1 cellular context compared by ENCODE assay signal in the genomic region with DNA sequence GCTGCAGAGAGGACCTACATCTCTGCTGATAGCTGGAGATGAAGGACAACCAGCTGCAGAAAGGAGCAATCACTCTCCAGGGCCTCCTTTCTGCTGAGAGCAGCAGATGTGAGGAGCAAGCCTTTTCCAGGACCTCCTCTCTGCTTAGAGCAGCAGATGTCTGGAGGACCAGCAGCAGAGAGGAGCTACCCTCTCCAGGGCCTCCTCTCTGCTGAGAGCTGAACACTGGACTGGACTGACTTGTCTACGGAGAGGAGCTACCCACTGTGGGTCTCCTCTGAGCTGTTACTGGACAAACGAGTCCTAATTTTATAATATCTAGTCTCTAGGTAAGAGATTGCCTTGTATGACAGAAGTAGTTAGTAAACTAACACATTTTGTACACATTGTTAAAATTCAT.
TF ChIP-seq lines count a peak whose summit lies in the region.

No MANE protein-coding gene starts in this region.

TF ChIP-seq in K562, 482 proteins besides CTCF, POLR2A, EP300 and RAD21 (continued from another document):
- TF ChIP-seq, protein P1, sequence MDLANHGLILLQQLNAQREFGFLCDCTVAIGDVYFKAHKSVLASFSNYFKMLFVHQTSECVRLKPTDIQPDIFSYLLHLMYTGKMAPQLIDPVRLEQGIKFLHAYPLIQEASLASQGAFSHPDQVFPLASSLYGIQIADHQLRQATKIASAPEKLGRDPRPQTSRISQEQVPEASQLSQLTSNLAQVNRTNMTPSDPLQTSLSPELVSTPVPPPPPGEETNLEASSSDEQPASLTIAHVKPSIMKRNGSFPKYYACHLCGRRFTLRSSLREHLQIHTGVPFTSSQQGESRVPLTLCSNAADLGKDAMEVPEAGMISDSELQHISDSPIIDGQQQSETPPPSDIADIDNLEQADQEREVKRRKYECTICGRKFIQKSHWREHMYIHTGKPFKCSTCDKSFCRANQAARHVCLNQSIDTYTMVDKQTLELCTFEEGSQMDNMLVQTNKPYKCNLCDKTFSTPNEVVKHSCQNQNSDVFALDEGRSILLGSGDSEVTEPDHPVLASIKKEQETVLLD (IDR thresholded peaks at IDR 0.05), result no peak
- no peak for TF ChIP-seq ZC3H4 (CRISPR knock-in tag; IDR thresholded peaks at IDR 0.05; ENCODE audit: borderline replicate concordance)
- no peak for TF ChIP-seq FOSL1 (tag; conservative IDR thresholded peaks at IDR 0.05)
- TF ChIP-seq TEAD1 (CRISPR knock-in tag; IDR thresholded peaks at IDR 0.05), result no peak
- TF ChIP-seq REST (CRISPR knock-in tag; IDR thresholded peaks at IDR 0.05; ENCODE audit: low read depth), result no peak
- TF ChIP-seq PHF20 (IDR thresholded peaks at IDR 0.05; ENCODE audit: partially characterized antibody), result no peak
- TF ChIP-seq, protein P2, sequence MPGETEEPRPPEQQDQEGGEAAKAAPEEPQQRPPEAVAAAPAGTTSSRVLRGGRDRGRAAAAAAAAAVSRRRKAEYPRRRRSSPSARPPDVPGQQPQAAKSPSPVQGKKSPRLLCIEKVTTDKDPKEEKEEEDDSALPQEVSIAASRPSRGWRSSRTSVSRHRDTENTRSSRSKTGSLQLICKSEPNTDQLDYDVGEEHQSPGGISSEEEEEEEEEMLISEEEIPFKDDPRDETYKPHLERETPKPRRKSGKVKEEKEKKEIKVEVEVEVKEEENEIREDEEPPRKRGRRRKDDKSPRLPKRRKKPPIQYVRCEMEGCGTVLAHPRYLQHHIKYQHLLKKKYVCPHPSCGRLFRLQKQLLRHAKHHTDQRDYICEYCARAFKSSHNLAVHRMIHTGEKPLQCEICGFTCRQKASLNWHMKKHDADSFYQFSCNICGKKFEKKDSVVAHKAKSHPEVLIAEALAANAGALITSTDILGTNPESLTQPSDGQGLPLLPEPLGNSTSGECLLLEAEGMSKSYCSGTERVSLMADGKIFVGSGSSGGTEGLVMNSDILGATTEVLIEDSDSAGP (CRISPR knock-in tag; IDR thresholded peaks at IDR 0.05), result no peak
- TF ChIP-seq ZNF121 (CRISPR knock-in tag; conservative IDR thresholded peaks at IDR 0.05), result no peak
- no peak for TF ChIP-seq RNF2 (IDR thresholded peaks at IDR 0.05)
- TF ChIP-seq PHB2 (IDR thresholded peaks at IDR 0.05; ENCODE audit: low read depth), result no peak
- no peak for TF ChIP-seq TBP (optimal IDR thresholded peaks at IDR 0.05; ENCODE audit: low read depth, low read length)
- no peak for TF ChIP-seq SUPT5H (IDR thresholded peaks at IDR 0.05)
- TF ChIP-seq JUN (IDR thresholded peaks at IDR 0.05; ENCODE audit: borderline replicate concordance, low read depth, low read length), result 0 out of 2 replicates have a peak, but pooled peaks have one; percentile 7
- TF ChIP-seq JUN (CRISPR knock-in tag; IDR thresholded peaks at IDR 0.05; ENCODE audit: borderline replicate concordance), result no peak
- TF ChIP-seq HDAC8 (tag; IDR thresholded peaks at IDR 0.05), result no peak
- peak; percentile 92 for TF ChIP-seq TRIM28 (IDR thresholded peaks at IDR 0.05)
- TF ChIP-seq TRIM24 (IDR thresholded peaks at IDR 0.05), result peak; percentile 32 to 77; a peak in 3 of 4 replicates
- TF ChIP-seq GATA2 (CRISPR knock-in tag; IDR thresholded peaks at IDR 0.05), result no peak
- no peak for TF ChIP-seq MBD2 (IDR thresholded peaks at IDR 0.05; ENCODE audit: borderline replicate concordance, low read depth)
- 0 out of 2 replicates have a peak, but pooled peaks have one; percentile 49 for TF ChIP-seq ZEB2 (IDR thresholded peaks at IDR 0.05)
- TF ChIP-seq ZNF830 (CRISPR knock-in tag; IDR thresholded peaks at IDR 0.05), result no peak
- TF ChIP-seq, protein P3, sequence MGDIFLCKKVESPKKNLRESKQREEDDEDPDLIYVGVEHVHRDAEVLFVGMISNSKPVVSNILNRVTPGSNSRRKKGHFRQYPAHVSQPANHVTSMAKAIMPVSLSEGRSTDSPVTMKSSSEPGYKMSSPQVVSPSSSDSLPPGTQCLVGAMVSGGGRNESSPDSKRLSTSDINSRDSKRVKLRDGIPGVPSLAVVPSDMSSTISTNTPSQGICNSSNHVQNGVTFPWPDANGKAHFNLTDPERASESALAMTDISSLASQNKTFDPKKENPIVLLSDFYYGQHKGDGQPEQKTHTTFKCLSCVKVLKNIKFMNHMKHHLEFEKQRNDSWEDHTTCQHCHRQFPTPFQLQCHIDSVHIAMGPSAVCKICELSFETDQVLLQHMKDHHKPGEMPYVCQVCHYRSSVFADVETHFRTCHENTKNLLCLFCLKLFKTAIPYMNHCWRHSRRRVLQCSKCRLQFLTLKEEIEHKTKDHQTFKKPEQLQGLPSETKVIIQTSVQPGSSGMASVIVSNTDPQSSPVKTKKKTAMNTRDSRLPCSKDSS (IDR thresholded peaks at IDR 0.05; ENCODE audit: low read depth, partially characterized antibody), result peak; percentile 88
- no peak for TF ChIP-seq ZNF79 (CRISPR knock-in tag; IDR thresholded peaks at IDR 0.05; ENCODE audit: low read depth)
- TF ChIP-seq ZNF282 (CRISPR knock-in tag; IDR thresholded peaks at IDR 0.05), result no peak
- no peak for TF ChIP-seq SMAD3 (CRISPR knock-in tag; conservative IDR thresholded peaks at IDR 0.05)
- TF ChIP-seq GABPA (tag; conservative IDR thresholded peaks at IDR 0.05; ENCODE audit: low read depth), result no peak
- TF ChIP-seq U2AF2 (optimal IDR thresholded peaks at IDR 0.05; ENCODE audit: low read depth, low read length), result no peak
- TF ChIP-seq XRCC3 (IDR thresholded peaks at IDR 0.05), result peak; percentile 49; the same call in 1 of the 2 replicates
- TF ChIP-seq MTF1 (CRISPR knock-in tag; IDR thresholded peaks at IDR 0.05; ENCODE audit: borderline replicate concordance), result no peak
- TF ChIP-seq ZC3H11A (IDR thresholded peaks at IDR 0.05; ENCODE audit: low read depth, low read length), result no peak
- no peak for TF ChIP-seq ZBTB49 (CRISPR knock-in tag; IDR thresholded peaks at IDR 0.05; ENCODE audit: borderline replicate concordance)
- no peak for TF ChIP-seq SNAPC5 (CRISPR knock-in tag; IDR thresholded peaks at IDR 0.05)
- TF ChIP-seq SMARCA5 (IDR thresholded peaks at IDR 0.05), result no peak
- no peak for TF ChIP-seq SAFB (IDR thresholded peaks at IDR 0.05; ENCODE audit: borderline replicate concordance, low read depth, low read length)
- TF ChIP-seq YBX1 (IDR thresholded peaks at IDR 0.05), result no peak
- TF ChIP-seq ZNF583 (CRISPR knock-in tag; IDR thresholded peaks at IDR 0.05), result no peak
- TF ChIP-seq HDAC3 (IDR thresholded peaks at IDR 0.05; ENCODE audit: borderline replicate concordance, partially characterized antibody), result no peak
- no peak for TF ChIP-seq MAZ (CRISPR knock-in tag; conservative IDR thresholded peaks at IDR 0.05 in 1 of 2, IDR thresholded peaks at IDR 0.05 in 1 of 2)
- no peak for TF ChIP-seq HINFP (tag; conservative IDR thresholded peaks at IDR 0.05; ENCODE audit: low read depth)
- TF ChIP-seq C11orf30 (IDR thresholded peaks at IDR 0.05; ENCODE audit: low read depth), result no peak
- no peak for TF ChIP-seq ZBTB12 (CRISPR knock-in tag; IDR thresholded peaks at IDR 0.05)
- no peak for TF ChIP-seq HSF4 (CRISPR knock-in tag; IDR thresholded peaks at IDR 0.05; ENCODE audit: borderline replicate concordance)
- TF ChIP-seq RBM15 (IDR thresholded peaks at IDR 0.05; ENCODE audit: insufficient read depth, low read length), result no peak
- TF ChIP-seq ZNF398 (CRISPR knock-in tag; IDR thresholded peaks at IDR 0.05), result no peak
